In the genomic region with DNA sequence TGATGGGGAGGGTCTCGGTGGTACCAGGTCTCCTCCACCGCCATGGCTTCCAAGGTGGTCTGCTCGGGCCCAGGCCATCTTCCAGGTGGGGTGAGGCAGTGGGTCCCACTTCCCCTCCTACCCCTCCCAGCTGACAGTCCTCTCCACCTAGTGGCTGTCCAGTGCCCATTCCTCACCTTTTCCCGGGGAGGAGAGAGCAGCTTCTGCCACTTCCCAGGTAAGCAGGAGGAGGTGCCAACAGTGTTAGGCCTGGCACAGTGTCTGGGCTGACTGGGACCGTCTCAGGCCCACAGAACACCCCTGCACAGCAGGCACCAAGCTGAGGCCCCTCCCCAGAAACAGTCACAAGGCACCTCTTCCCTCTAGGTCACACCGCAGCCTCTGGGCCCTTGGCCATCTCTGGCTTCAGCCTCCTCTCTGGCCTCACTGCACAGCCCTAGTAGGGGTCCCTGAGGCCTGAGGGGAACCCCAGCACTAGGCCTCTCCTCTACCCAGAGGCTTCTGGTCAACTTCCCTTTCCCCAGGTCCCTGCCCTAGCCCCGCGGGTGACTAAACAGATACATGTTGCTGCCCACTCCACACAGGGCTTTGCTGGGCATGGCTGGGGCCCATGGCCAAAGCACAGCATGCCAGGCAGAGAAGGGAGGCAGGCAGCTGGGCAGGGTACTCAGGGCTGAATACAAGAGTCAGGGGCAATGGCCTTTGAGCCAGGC, we compare ENCODE assay signal across 1 cellular context.
TF ChIP-seq lines count a peak whose summit lies in the region.

No MANE protein-coding gene starts in this region.

TF ChIP-seq in H1, 55 proteins besides CTCF, POLR2A, EP300 and RAD21:
- no peak for TF ChIP-seq CHD2 (IDR thresholded peaks at IDR 0.05; ENCODE audit: low read length)
- TF ChIP-seq CBX8 (IDR thresholded peaks at IDR 0.05; ENCODE audit: borderline replicate concordance, low read depth, low read length), result no peak
- no peak for TF ChIP-seq GTF2F1 (IDR thresholded peaks at IDR 0.05; ENCODE audit: borderline replicate concordance, low read depth, low read length)
